ENCODE assay signal across 14 cellular contexts in the genomic region with DNA sequence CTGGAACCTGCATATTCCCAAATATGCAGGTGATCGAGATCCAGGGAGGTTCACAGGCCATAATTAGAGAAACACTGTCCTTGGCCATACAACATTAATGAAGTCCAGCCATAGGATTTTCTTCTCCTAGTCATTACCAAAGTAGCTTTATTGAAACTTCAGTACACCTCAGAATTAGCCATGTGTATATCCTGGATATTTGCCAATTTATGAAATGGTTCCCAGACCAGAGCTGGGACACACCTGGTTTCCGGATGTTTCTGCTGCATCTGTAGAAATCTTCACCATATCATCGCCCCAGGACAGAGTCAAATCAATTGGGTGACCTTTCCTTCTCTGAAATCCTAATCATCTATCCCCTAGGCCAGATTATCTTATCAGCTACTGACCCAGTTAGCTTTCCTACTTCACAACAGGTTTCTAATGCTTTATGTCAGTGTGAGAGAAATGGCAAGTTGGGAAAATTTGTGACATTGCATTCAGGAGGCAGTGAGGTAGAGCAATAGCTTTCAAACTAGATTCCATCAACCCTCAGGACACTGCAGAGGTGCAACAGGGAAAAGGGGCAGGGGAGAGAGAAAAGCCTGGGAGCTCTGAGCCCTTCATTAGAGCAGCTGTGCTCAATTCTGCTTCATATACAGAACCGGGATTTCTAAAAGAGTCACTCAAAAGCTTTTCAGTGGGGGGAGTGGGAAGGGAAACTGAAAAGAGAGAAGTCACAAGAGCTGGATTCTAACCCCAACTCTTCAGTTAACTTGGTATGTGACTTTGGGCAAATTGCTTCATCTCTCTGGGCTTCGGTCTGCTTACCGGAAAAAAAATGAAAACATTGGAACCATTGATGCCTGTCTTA.
A peak's percentile ranks its signal among the peaks of the same experiment; 100 is the strongest.
DNase-seq lines count a peak whose midpoint lies in the region; ATAC-seq, FAIRE-seq and TF ChIP-seq lines count a peak whose summit lies in the region.
"Had no signal": no experiment of that assay in that cellular context is flagged by ENCODE, and none has a peak within 500 bp of the region (broad histone marks: within the 10 kb centered on the region; RNA-seq: fewer than 3 reads in every experiment).

No MANE protein-coding gene starts in this region.

- TF ChIP-seq CTCF in D721Med (IDR thresholded peaks at IDR 0.05; ENCODE audit: insufficient read depth, missing control alignments): no peak

- DNase-seq in Ammon's horn (ENCODE audit: low spot score) (peak; percentile 28), NOMO-1 treated with DMSO at 0.1 percent for 48 hours (lab: John Stamatoyannopoulos, UW; ENCODE audit: unreplicated experiment) (peak; percentile 63), D721Med (ENCODE audit: insufficient read length, low spot score) (no peak), NCI-H345 treated with DMSO at 0.1 percent for 48 hours (lab: John Stamatoyannopoulos, UW; ENCODE audit: unreplicated experiment) (no peak)
- DNase-seq: adrenal gland, HFFc6, NCI-H2029, PC-3 had no signal

- FAIRE-seq in D721Med (lab: Jason Lieb, UNC): no peak
- FAIRE-seq: A549, colon had no signal

- ATAC-seq in GM19455 (IDR thresholded peaks at IDR 0.05; ENCODE audit: unreplicated experiment) (peak; percentile 33), HG02885 (IDR thresholded peaks at IDR 0.05; ENCODE audit: poor library complexity, unreplicated experiment) (peak; percentile 38), HG02970 (IDR thresholded peaks at IDR 0.05; ENCODE audit: low FRiP score, unreplicated experiment) (no peak), GM18517 (IDR thresholded peaks at IDR 0.05; ENCODE audit: unreplicated experiment) (no peak)
- ATAC-seq: A549, PC-3 had no signal

Comparison
In these comparisons a context has a peak if more than half of its experiments do, and no peak if none do; other contexts are left out.
1. DNase-seq: peak in Ammon's horn (single experiment) and NOMO-1 treated with DMSO at 0.1 percent for 48 hours (single experiment); none in D721Med (single experiment) and NCI-H345 treated with DMSO at 0.1 percent for 48 hours (single experiment).
2. ATAC-seq: peak in GM19455 (single experiment) and HG02885 (single experiment); none in HG02970 (single experiment) and GM18517 (single experiment).